ENCODE assay signal across 11 cellular contexts in genomic region chr1:66275083-66275482, GRCh38.
DNase-seq lines count a peak whose midpoint lies in the region; ATAC-seq and TF ChIP-seq lines count a peak whose summit lies in the region.
"Had no signal": no experiment of that assay in that cellular context is flagged by ENCODE, and none has a peak within 500 bp of the region (broad histone marks: within the 10 kb centered on the region; RNA-seq: fewer than 3 reads in every experiment).

No MANE protein-coding gene starts in this region.

- H3K4me2 ChIP-seq in neural progenitor cell = no peak overlapping the region

- no peaks in the 10 kb centered on the region for H3K27me3 Mint-ChIP-seq in CD4-positive, CD25-positive, alpha-beta regulatory T cell
- H3K27me3 Mint-ChIP-seq in activated naive CD8-positive, alpha-beta T cell treated with anti-CD3 and anti-CD28 coated beads, Interleukin-2, amount 50 U/mL, for 24 hours = no peaks in the 10 kb centered on the region
- no peaks in the 10 kb centered on the region for H3K27me3 Mint-ChIP-seq in neural progenitor cell (ENCODE audit: insufficient read depth, low read depth)

- H3F3A ChIP-seq in neural progenitor cell (ENCODE audit: low read depth) = no peaks in the 10 kb centered on the region

- H3K9me3 Mint-ChIP-seq in CD4-positive, CD25-positive, alpha-beta regulatory T cell = peaks cover 0 to 1% (median 0%) of the 10 kb centered on the region in 7 donors
- peaks cover 3% of the 10 kb centered on the region for H3K9me3 Mint-ChIP-seq in activated naive CD8-positive, alpha-beta T cell treated with anti-CD3 and anti-CD28 coated beads, Interleukin-2, amount 50 U/mL, for 24 hours
- no peaks in the 10 kb centered on the region for H3K9me3 Mint-ChIP-seq in neural progenitor cell

- TF ChIP-seq CTCF in HEK293 (tag by site-specific recombination; IDR thresholded peaks at IDR 0.05) = no peak
- no peak for TF ChIP-seq CTCF in neural progenitor cell (IDR thresholded peaks at IDR 0.05)

- peak overlapping the region; percentile 70 for H3K4me3 ChIP-seq in CD4-positive, CD25-positive, alpha-beta regulatory T cell (ENCODE audit: low read depth, low read length)
- H3K4me3 ChIP-seq in HEK293 (ENCODE audit: low read depth, low read length) (no peak overlapping the region), neural progenitor cell (no peak overlapping the region)

- H3K27me3 ChIP-seq in CD4-positive, CD25-positive, alpha-beta regulatory T cell (ENCODE audit: control insufficient read depth, insufficient read depth, low read length) = no peaks in the 10 kb centered on the region
- H3K27me3 ChIP-seq in neural progenitor cell = no peaks in the 10 kb centered on the region

- peak; percentile 75 to 85 for ATAC-seq in CD4-positive, CD25-positive, alpha-beta regulatory T cell (ENCODE audit: low read depth in 2 of 2)
- ATAC-seq in activated naive CD8-positive, alpha-beta T cell treated with anti-CD3 and anti-CD28 coated beads, Interleukin-2, amount 50 U/mL, for 24 hours = peak; percentile 25
- ATAC-seq in HG03439 (IDR thresholded peaks at IDR 0.05; ENCODE audit: unreplicated experiment) (no peak), GM18517 (IDR thresholded peaks at IDR 0.05; ENCODE audit: unreplicated experiment) (no peak)

- peaks cover 45% of the 10 kb centered on the region for H3K4me1 ChIP-seq in CD4-positive, CD25-positive, alpha-beta regulatory T cell (ENCODE audit: control insufficient read depth, insufficient read depth, low read length, poor library complexity, severe bottlenecking)
- H3K4me1 ChIP-seq in HEK293 (ENCODE audit: control insufficient read depth, insufficient read depth, low read length) = peaks cover 5% of the 10 kb centered on the region
- H3K4me1 ChIP-seq in neural progenitor cell = no peaks in the 10 kb centered on the region

- H3K27ac Mint-ChIP-seq in CD4-positive, CD25-positive, alpha-beta regulatory T cell = peak overlapping the region; percentile 77 to 91 (median 90)
- peak overlapping the region; percentile 85 for H3K27ac Mint-ChIP-seq in activated naive CD8-positive, alpha-beta T cell treated with anti-CD3 and anti-CD28 coated beads, Interleukin-2, amount 50 U/mL, for 24 hours
- no peak overlapping the region for H3K27ac Mint-ChIP-seq in neural progenitor cell

- H3K9me3 ChIP-seq in CD4-positive, CD25-positive, alpha-beta regulatory T cell (ENCODE audit: control insufficient read depth in 2 of 2, low read length in 2 of 2) = no peaks in the 10 kb centered on the region
- no peaks in the 10 kb centered on the region for H3K9me3 ChIP-seq in HEK293 (ENCODE audit: control insufficient read depth, insufficient read depth, low read depth, low read length)
- H3K9me3 ChIP-seq in neural progenitor cell (ENCODE audit: low read depth) = no peaks in the 10 kb centered on the region

- DNase-seq in CD4-positive, CD25-positive, alpha-beta regulatory T cell = peak in 2 of 3 donors; percentile 56 to 80
- DNase-seq in activated naive CD8-positive, alpha-beta T cell treated with anti-CD3 and anti-CD28 coated beads, Interleukin-2, amount 50 U/mL, for 24 hours = no peak
- no peak for DNase-seq in neural progenitor cell (ENCODE audit: low spot score)
- DNase-seq in NCI-H774 (lab: John Stamatoyannopoulos, UW) = no peak
- no peak for DNase-seq in HK-2 (ENCODE audit: unreplicated experiment)
- DNase-seq: effector CD4-positive, alpha-beta T cell; NCI-H1105 treated with DMSO at 0.1 percent for 48 hours; T1000 had no signal

- H3K36me3 ChIP-seq in CD4-positive, CD25-positive, alpha-beta regulatory T cell (ENCODE audit: control insufficient read depth, insufficient read depth, low read length) = no peaks in the 10 kb centered on the region
- no peaks in the 10 kb centered on the region for H3K36me3 ChIP-seq in HEK293 (ENCODE audit: control insufficient read depth in 2 of 2, insufficient read depth in 1 of 2, low read length in 2 of 2)
- no peaks in the 10 kb centered on the region for H3K36me3 ChIP-seq in neural progenitor cell

- POLR2A ChIA-PET in HEK293 (lab: Yijun Ruan, JAX) = no interaction called here

- no peaks in the 10 kb centered on the region for H4K20me1 ChIP-seq in neural progenitor cell (ENCODE audit: low read depth)

- CTCF ChIA-PET in HEK293 (lab: Yijun Ruan, JAX) = interaction anchor here (1.0 kb wide), 1 partner anchor 32 kb away, joined by 4 read pairs; no protein-coding TSS in a partner anchor

- H3K36me3 Mint-ChIP-seq in CD4-positive, CD25-positive, alpha-beta regulatory T cell = no peaks in the 10 kb centered on the region
- H3K36me3 Mint-ChIP-seq in activated naive CD8-positive, alpha-beta T cell treated with anti-CD3 and anti-CD28 coated beads, Interleukin-2, amount 50 U/mL, for 24 hours (ENCODE audit: low read depth) = no peaks in the 10 kb centered on the region
- no peaks in the 10 kb centered on the region for H3K36me3 Mint-ChIP-seq in neural progenitor cell

- peak overlapping the region; percentile 64 to 83 (median 77) for H3K4me3 Mint-ChIP-seq in CD4-positive, CD25-positive, alpha-beta regulatory T cell
- H3K4me3 Mint-ChIP-seq in activated naive CD8-positive, alpha-beta T cell treated with anti-CD3 and anti-CD28 coated beads, Interleukin-2, amount 50 U/mL, for 24 hours = no peak overlapping the region
- H3K4me3 Mint-ChIP-seq in neural progenitor cell = no peak overlapping the region

- no peaks in the 10 kb centered on the region for H3K79me2 ChIP-seq in neural progenitor cell (ENCODE audit: low read depth)

- H3K27ac ChIP-seq in CD4-positive, CD25-positive, alpha-beta regulatory T cell (ENCODE audit: insufficient read depth, low read length, poor library complexity, severe bottlenecking) = peak overlapping the region; percentile 58
- H3K27ac ChIP-seq in HEK293 (ENCODE audit: extremely low read depth, low read depth, low read length) (no peak overlapping the region), neural progenitor cell (no peak overlapping the region)

- no peak overlapping the region for H3K9ac ChIP-seq in neural progenitor cell

- H2AFZ ChIP-seq in neural progenitor cell (replicated peaks) = peak overlapping the region; percentile 68

- H3K4me1 Mint-ChIP-seq in CD4-positive, CD25-positive, alpha-beta regulatory T cell = peaks cover 52 to 84% (median 64%) of the 10 kb centered on the region in 4 donors
- peaks cover 91% of the 10 kb centered on the region for H3K4me1 Mint-ChIP-seq in activated naive CD8-positive, alpha-beta T cell treated with anti-CD3 and anti-CD28 coated beads, Interleukin-2, amount 50 U/mL, for 24 hours
- H3K4me1 Mint-ChIP-seq in neural progenitor cell = peaks cover 30% of the 10 kb centered on the region

TF ChIP-seq in HEK293, 187 proteins besides CTCF, POLR2A, EP300 and RAD21:
- TF ChIP-seq ZBTB20 (tag by site-specific recombination; IDR thresholded peaks at IDR 0.05) = peak; percentile 56
- TF ChIP-seq KLF17 (tag by site-specific recombination; IDR thresholded peaks at IDR 0.05) = no peak
- no peak for TF ChIP-seq ZNF529 (tag by site-specific recombination; IDR thresholded peaks at IDR 0.05; ENCODE audit: insufficient replicate concordance)

Comparison
In these comparisons a context has a peak if more than half of its experiments do, and no peak if none do; other contexts are left out.
1. ATAC-seq: peak in CD4-positive, CD25-positive, alpha-beta regulatory T cell (2 of 2) and activated naive CD8-positive, alpha-beta T cell treated with anti-CD3 and anti-CD28 coated beads, Interleukin-2, amount 50 U/mL, for 24 hours (single experiment); none in HG03439 (single experiment) and GM18517 (single experiment).
2. DNase-seq: peak in CD4-positive, CD25-positive, alpha-beta regulatory T cell (2 of 3); none in activated naive CD8-positive, alpha-beta T cell treated with anti-CD3 and anti-CD28 coated beads, Interleukin-2, amount 50 U/mL, for 24 hours (single experiment), neural progenitor cell (single experiment), NCI-H774 (single experiment) and HK-2 (single experiment).
3. H3K4me3 Mint-ChIP-seq: peak in CD4-positive, CD25-positive, alpha-beta regulatory T cell (4 of 4); none in activated naive CD8-positive, alpha-beta T cell treated with anti-CD3 and anti-CD28 coated beads, Interleukin-2, amount 50 U/mL, for 24 hours (single experiment) and neural progenitor cell (single experiment).